Comparison of ENCODE assay signal across 1 cellular context in the genomic region with DNA sequence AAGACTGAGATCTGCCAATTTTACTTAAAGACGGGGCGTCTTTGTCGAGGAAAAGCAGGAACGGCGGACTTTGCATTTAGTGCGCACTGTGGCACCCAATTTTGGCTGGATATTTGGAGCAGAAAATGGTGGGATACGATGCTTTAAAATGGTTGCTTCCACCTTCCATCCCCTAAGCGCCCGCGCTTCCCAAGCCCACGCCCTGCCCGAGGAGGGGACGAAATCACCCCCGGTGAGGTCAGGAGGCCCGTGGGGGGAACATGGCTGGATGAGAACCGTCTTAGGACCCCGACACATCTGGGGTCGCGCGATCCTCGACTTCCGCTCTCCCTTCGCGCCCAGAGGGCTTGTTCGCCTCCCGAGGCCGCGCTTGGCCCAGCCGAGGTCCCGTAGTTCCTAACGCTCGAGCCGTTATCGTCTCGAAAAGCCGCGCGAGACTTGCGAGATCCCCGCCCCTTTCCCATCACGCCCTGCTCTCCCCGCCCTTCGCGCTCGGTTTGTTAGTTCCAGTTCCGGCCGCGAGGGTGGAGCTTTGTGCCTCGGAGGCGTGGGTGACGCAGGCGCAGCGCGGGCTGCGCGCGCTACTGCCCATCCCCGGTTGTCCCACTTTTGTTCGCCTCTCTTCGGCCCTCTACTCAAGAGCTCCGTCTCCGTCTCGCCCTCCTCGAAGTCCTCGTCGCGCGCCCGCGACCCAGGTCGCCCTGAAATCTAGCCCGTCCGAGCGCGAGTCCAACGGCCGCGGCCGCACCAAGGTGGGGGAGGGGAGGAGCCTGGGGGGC.
TF ChIP-seq lines count a peak whose summit lies in the region.

Gene SRRT (plus strand): TSS at position 527 of the 779 bp plus-strand sequence. CDS start 488 bp downstream, outside the sequence.

TF ChIP-seq in A549, 52 proteins besides CTCF, POLR2A, EP300 and RAD21 (continued from another document):
- TF ChIP-seq, protein P1, sequence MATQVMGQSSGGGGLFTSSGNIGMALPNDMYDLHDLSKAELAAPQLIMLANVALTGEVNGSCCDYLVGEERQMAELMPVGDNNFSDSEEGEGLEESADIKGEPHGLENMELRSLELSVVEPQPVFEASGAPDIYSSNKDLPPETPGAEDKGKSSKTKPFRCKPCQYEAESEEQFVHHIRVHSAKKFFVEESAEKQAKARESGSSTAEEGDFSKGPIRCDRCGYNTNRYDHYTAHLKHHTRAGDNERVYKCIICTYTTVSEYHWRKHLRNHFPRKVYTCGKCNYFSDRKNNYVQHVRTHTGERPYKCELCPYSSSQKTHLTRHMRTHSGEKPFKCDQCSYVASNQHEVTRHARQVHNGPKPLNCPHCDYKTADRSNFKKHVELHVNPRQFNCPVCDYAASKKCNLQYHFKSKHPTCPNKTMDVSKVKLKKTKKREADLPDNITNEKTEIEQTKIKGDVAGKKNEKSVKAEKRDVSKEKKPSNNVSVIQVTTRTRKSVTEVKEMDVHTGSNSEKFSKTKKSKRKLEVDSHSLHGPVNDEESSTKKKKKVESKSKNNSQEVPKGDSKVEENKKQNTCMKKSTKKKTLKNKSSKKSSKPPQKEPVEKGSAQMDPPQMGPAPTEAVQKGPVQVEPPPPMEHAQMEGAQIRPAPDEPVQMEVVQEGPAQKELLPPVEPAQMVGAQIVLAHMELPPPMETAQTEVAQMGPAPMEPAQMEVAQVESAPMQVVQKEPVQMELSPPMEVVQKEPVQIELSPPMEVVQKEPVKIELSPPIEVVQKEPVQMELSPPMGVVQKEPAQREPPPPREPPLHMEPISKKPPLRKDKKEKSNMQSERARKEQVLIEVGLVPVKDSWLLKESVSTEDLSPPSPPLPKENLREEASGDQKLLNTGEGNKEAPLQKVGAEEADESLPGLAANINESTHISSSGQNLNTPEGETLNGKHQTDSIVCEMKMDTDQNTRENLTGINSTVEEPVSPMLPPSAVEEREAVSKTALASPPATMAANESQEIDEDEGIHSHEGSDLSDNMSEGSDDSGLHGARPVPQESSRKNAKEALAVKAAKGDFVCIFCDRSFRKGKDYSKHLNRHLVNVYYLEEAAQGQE (IDR thresholded peaks at IDR 0.05): peak; percentile 81
- TF ChIP-seq ATOH8 (CRISPR knock-in tag; IDR thresholded peaks at IDR 0.05; ENCODE audit: low read depth) (peak; percentile 72; the same call in 1 of the 2 replicates), RNF2 (IDR thresholded peaks at IDR 0.05; ENCODE audit: borderline replicate concordance, low read depth) (no peak), KDM1A (IDR thresholded peaks at IDR 0.05; ENCODE audit: low read depth) (no peak), TP53 (CRISPR knock-in tag; IDR thresholded peaks at IDR 0.05) (peak; percentile 89), PHF8 (IDR thresholded peaks at IDR 0.05; ENCODE audit: borderline replicate concordance, low read depth) (peak; percentile 84), JUN (IDR thresholded peaks at IDR 0.05) (peak; percentile 73 to 96), ZSCAN20 (CRISPR knock-in tag; IDR thresholded peaks at IDR 0.05) (no peak), FOXS1 (CRISPR knock-in tag; IDR thresholded peaks at IDR 0.05) (peak; percentile 51; the same call in 1 of the 2 replicates), HOXB13 (CRISPR knock-in tag; IDR thresholded peaks at IDR 0.05; ENCODE audit: low read depth) (peak; percentile 88; the same call in 1 of the 2 replicates), ZC3H11A (IDR thresholded peaks at IDR 0.05) (no peak), CHD2 (IDR thresholded peaks at IDR 0.05; ENCODE audit: low read length, partially characterized antibody) (peak; percentile 90), HOXA7 (CRISPR knock-in tag; IDR thresholded peaks at IDR 0.05) (peak; percentile 79), KDM5A (IDR thresholded peaks at IDR 0.05) (peak; percentile 27; the same call in 1 of the 2 replicates), GATA3 (IDR thresholded peaks at IDR 0.05; ENCODE audit: borderline replicate concordance) (peak; percentile 73; the same call in 1 of the 2 replicates)
- TF ChIP-seq, protein P2, sequence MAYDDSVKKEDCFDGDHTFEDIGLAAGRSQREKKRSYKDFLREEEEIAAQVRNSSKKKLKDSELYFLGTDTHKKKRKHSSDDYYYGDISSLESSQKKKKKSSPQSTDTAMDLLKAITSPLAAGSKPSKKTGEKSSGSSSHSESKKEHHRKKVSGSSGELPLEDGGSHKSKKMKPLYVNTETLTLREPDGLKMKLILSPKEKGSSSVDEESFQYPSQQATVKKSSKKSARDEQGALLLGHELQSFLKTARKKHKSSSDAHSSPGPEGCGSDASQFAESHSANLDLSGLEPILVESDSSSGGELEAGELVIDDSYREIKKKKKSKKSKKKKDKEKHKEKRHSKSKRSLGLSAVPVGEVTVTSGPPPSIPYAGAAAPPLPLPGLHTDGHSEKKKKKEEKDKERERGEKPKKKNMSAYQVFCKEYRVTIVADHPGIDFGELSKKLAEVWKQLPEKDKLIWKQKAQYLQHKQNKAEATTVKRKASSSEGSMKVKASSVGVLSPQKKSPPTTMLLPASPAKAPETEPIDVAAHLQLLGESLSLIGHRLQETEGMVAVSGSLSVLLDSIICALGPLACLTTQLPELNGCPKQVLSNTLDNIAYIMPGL (CRISPR knock-in tag; IDR thresholded peaks at IDR 0.05; ENCODE audit: borderline replicate concordance): peak; percentile 60; the same call in 1 of the 2 replicates
- TF ChIP-seq, protein P3, sequence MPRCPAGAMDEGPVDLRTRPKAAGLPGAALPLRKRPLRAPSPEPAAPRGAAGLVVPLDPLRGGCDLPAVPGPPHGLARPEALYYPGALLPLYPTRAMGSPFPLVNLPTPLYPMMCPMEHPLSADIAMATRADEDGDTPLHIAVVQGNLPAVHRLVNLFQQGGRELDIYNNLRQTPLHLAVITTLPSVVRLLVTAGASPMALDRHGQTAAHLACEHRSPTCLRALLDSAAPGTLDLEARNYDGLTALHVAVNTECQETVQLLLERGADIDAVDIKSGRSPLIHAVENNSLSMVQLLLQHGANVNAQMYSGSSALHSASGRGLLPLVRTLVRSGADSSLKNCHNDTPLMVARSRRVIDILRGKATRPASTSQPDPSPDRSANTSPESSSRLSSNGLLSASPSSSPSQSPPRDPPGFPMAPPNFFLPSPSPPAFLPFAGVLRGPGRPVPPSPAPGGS (IDR thresholded peaks at IDR 0.05): peak; percentile 84; the same call in 2 of the 3 replicates
- TF ChIP-seq, protein P4, sequence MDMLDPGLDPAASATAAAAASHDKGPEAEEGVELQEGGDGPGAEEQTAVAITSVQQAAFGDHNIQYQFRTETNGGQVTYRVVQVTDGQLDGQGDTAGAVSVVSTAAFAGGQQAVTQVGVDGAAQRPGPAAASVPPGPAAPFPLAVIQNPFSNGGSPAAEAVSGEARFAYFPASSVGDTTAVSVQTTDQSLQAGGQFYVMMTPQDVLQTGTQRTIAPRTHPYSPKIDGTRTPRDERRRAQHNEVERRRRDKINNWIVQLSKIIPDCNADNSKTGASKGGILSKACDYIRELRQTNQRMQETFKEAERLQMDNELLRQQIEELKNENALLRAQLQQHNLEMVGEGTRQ (IDR thresholded peaks at IDR 0.05): no peak
- TF ChIP-seq, protein P5, sequence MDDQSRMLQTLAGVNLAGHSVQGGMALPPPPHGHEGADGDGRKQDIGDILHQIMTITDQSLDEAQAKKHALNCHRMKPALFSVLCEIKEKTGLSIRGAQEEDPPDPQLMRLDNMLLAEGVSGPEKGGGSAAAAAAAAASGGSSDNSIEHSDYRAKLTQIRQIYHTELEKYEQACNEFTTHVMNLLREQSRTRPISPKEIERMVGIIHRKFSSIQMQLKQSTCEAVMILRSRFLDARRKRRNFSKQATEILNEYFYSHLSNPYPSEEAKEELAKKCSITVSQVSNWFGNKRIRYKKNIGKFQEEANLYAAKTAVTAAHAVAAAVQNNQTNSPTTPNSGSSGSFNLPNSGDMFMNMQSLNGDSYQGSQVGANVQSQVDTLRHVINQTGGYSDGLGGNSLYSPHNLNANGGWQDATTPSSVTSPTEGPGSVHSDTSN (IDR thresholded peaks at IDR 0.05): 0 out of 2 replicates have a peak, but pooled peaks have one; percentile 34
